In genomic region chr4:2977116-2978097, GRCh38 we compare ENCODE assay signal across 8 cellular contexts. TPM values are rescaled to one million over a fixed set of nuclear protein-coding genes. Genes with fewer than 3 reads are reported as not detected.
A peak's percentile ranks its signal among the peaks of the same experiment; 100 is the strongest.
DNase-seq lines count a peak whose midpoint lies in the region; ATAC-seq and TF ChIP-seq lines count a peak whose summit lies in the region.

No MANE protein-coding gene starts in this region.

- TF ChIP-seq CTCF in osteoblast (IDR thresholded peaks at IDR 0.05; ENCODE audit: extremely low read depth, low read depth, low read length) = no peak

- peak; percentile 41 for ATAC-seq in esophagus mucosa
- no peak for ATAC-seq in HG03442 (IDR thresholded peaks at IDR 0.05; ENCODE audit: unreplicated experiment)
- ATAC-seq in GM21381 (IDR thresholded peaks at IDR 0.05; ENCODE audit: unreplicated experiment) = no peak

- H3K9me3 ChIP-seq in osteoblast (ENCODE audit: low read depth, low read length) = peaks cover 9% of the 10 kb centered on the region

- H3K4me1 ChIP-seq in osteoblast (ENCODE audit: insufficient read depth, low read length) = peaks cover 10% of the 10 kb centered on the region

- H3K27me3 ChIP-seq in osteoblast (ENCODE audit: insufficient read depth, low read length) = no peaks in the 10 kb centered on the region

- no peaks in the 10 kb centered on the region for H3K79me2 ChIP-seq in osteoblast (ENCODE audit: insufficient read depth, low read length)

- peak overlapping the region; percentile 49 for H3K4me2 ChIP-seq in osteoblast (ENCODE audit: insufficient read depth, low read length)

- peak overlapping the region; percentile 83 for H2AFZ ChIP-seq in osteoblast (ENCODE audit: low read length)

- peak; percentile 66 for DNase-seq in EH (ENCODE audit: low read depth)
- peak; percentile 64 for DNase-seq in NCI-H510A (lab: John Stamatoyannopoulos, UW)
- peak; percentile 92 for DNase-seq in osteoblast (ENCODE audit: insufficient read length, low spot score, missing footprints)
- no peak for DNase-seq in stimulated activated CD4-positive, alpha-beta T cell treated with anti-CD3 and anti-CD28 coated beads, Interleukin-4, amount 100 ng/mL, for 1 hour
- DNase-seq in Kasumi-1 (lab: John Stamatoyannopoulos, UW) = no peak

- no peak overlapping the region for H3K4me3 ChIP-seq in osteoblast (ENCODE audit: insufficient read depth, low read length)

- H3K36me3 ChIP-seq in osteoblast (ENCODE audit: insufficient read depth, low read length) = no peaks in the 10 kb centered on the region

- H3K27ac ChIP-seq in osteoblast (ENCODE audit: low read depth, low read length) = peak overlapping the region; percentile 51

- peaks cover 6% of the 10 kb centered on the region for H4K20me1 ChIP-seq in osteoblast (ENCODE audit: insufficient read depth, low read length)

RNA-seq across cellular contexts. Expression of gene GRK4, which starts 14.0 kb away (rescaled TPM):
- total RNA-seq in esophagus mucosa (2.0 TPM), osteoblast (7.4 and 7.6 TPM in 2 replicates)

RNA-seq across cellular contexts. Expression of gene NOP14, which starts 14.2 kb away (rescaled TPM):
- total RNA-seq in esophagus mucosa (28.7 TPM), osteoblast (24.2 and 30.0 TPM in 2 replicates)

Comparison
In these comparisons a context has a peak if more than half of its experiments do, and no peak if none do; other contexts are left out.
1. DNase-seq: peak in EH (single experiment), NCI-H510A (single experiment) and osteoblast (single experiment); none in stimulated activated CD4-positive, alpha-beta T cell treated with anti-CD3 and anti-CD28 coated beads, Interleukin-4, amount 100 ng/mL, for 1 hour (single experiment) and Kasumi-1 (0 of 2).